Comparison of ENCODE assay signal across 14 cellular contexts in genomic region chr18:74459877-74460276, GRCh38. TPM values are rescaled to one million over a fixed set of nuclear protein-coding genes. Genes with fewer than 3 reads are reported as not detected.
DNase-seq lines count a peak whose midpoint lies in the region; ATAC-seq, FAIRE-seq and TF ChIP-seq lines count a peak whose summit lies in the region.
"Had no signal": no experiment of that assay in that cellular context is flagged by ENCODE, and none has a peak within 500 bp of the region (broad histone marks: within the 10 kb centered on the region; RNA-seq: fewer than 3 reads in every experiment).

No MANE protein-coding gene starts in this region.

- no peak; the same call in 1 of the 2 replicates for TF ChIP-seq CTCF in Panc1 (IDR thresholded peaks at IDR 0.05)
- peak; percentile 23 for TF ChIP-seq CTCF in fibroblast of mammary gland (conservative IDR thresholded peaks at IDR 0.05; ENCODE audit: control insufficient read depth, insufficient read depth, low read depth, low read length)

- FAIRE-seq in GM12892 (lab: Jason Lieb, UNC): no peak

- H3K4me3 ChIP-seq in Panc1 (ENCODE audit: low read depth in 2 of 2, low read length in 2 of 2): no peak overlapping the region
- no peak overlapping the region for H3K4me3 ChIP-seq in fibroblast of mammary gland (ENCODE audit: control insufficient read depth, low read depth, low read length)

- POLR2A ChIA-PET in Panc1 (lab: Charles Lee): interaction anchor here (1.2 kb wide), 1 partner anchor 36 kb away, joined by 3 read pairs; the partner anchor contains the start of gene CNDP2

- intact Hi-C loops in Panc1 (cut with micrococcal nuclease; ENCODE audit: unreplicated experiment): no loop called here

- no TSS peak for BruUV-seq in Panc1 (replicated peaks; lab: Mats Ljungman, UMichigan)

- H3K36me3 ChIP-seq in Panc1 (ENCODE audit: control insufficient read depth, insufficient read depth, low read length): no peaks in the 10 kb centered on the region

- ATAC-seq in Panc1: peak; percentile 53; the same call in 1 of the 2 replicates
- no peak for ATAC-seq in HG03442 (IDR thresholded peaks at IDR 0.05; ENCODE audit: unreplicated experiment)
- ATAC-seq: stimulated activated naive CD8-positive, alpha-beta T cell treated with anti-CD3 and anti-CD28 coated beads, Interleukin-15, Interleukin-2, amounts not matched to agents 100 U/mL and 50 U/mL, for 24 hours had no signal

- no peaks in the 10 kb centered on the region for H3K9me3 ChIP-seq in Panc1 (ENCODE audit: control insufficient read depth, insufficient read depth, low read depth, low read length)

- no peaks in the 10 kb centered on the region; the same call in 1 of the 2 replicates for H3K4me1 ChIP-seq in Panc1 (ENCODE audit: control insufficient read depth, insufficient read depth, low read length)

- DNase-seq in EH (ENCODE audit: low read depth): peak; percentile 7
- no peak for DNase-seq in Panc1 (ENCODE audit: low read depth, low spot score)
- DNase-seq in fibroblast of mammary gland (ENCODE audit: low read depth): no peak
- DNase-seq in pons (ENCODE audit: low spot score): peak; percentile 45
- DNase-seq in NCI-H524 (lab: John Stamatoyannopoulos, UW): no peak
- DNase-seq in GM12892 (ENCODE audit: insufficient read length): no peak
- DNase-seq in cerebellum (ENCODE audit: low spot score): no peak
- DNase-seq: activated CD4-positive, alpha-beta T cell treated with anti-CD3 and anti-CD28 coated beads, Interleukin-2, amount 50 U/mL, for 4 hours; activated naive CD4-positive, alpha-beta T cell treated with anti-CD3 and anti-CD28 coated beads for 36 hours; dermis blood vessel endothelial cell; naive B cell; NCI-H2171 treated with DMSO at 0.1 percent for 48 hours; stimulated activated naive CD8-positive, alpha-beta T cell treated with anti-CD3 and anti-CD28 coated beads, Interleukin-15, Interleukin-2, amounts not matched to agents 100 U/mL and 50 U/mL, for 24 hours had no signal

- CTCF ChIA-PET in Panc1 (lab: Charles Lee): interaction anchor here (0.6 to 1.2 kb wide), 4 partner anchors 11 to 97 kb away, joined by 3 to 4 read pairs (median 3); no protein-coding TSS in a partner anchor

- no peak for TF ChIP-seq POLR2A in GM12892 (IDR thresholded peaks at IDR 0.05; ENCODE audit: low read depth, low read length)

- in situ Hi-C loops in Panc1 (cut with HindIII; ENCODE audit: low pct_unique_long_range_greater_than_20kb, low sequenced_read_pairs): no loop called here

- H3K27ac ChIP-seq in Panc1 (ENCODE audit: low read length): no peak overlapping the region

- peaks cover 29% of the 10 kb centered on the region for H3K27me3 ChIP-seq in Panc1 (ENCODE audit: control insufficient read depth, insufficient read depth, low read length)

RNA-seq across cellular contexts. Expression of gene DIPK1C, which starts 2.8 kb away (rescaled TPM):
- total RNA-seq in Panc1 (2021; ENCODE audit: unreplicated experiment) (0.26 TPM), cerebellum (4.9 TPM)
- 0.86 TPM for polyA plus RNA-seq in Panc1 (2012; ENCODE audit: insufficient read length)
- not detected for polyA plus RNA-seq in GM12892 (2012; ENCODE audit: missing spikeins)
- total RNA-seq: activated naive CD4-positive, alpha-beta T cell treated with anti-CD3 and anti-CD28 coated beads for 36 hours; dermis blood vessel endothelial cell had no signal

RNA-seq across cellular contexts. Expression of gene CNDP2, which starts 36.3 kb away (rescaled TPM):
- total RNA-seq in Panc1 (2021; ENCODE audit: unreplicated experiment) (310 TPM), cerebellum (36.5 TPM)
- 250 TPM for polyA plus RNA-seq in Panc1 (2012; ENCODE audit: insufficient read length)
- polyA plus RNA-seq in GM12892 (2012; ENCODE audit: missing spikeins): 98.3 TPM

Comparison
In these comparisons a context has a peak if more than half of its experiments do, and no peak if none do; other contexts are left out.
1. DNase-seq: peak in EH (single experiment) and pons (single experiment); none in Panc1 (single experiment), fibroblast of mammary gland (single experiment), NCI-H524 (0 of 2), GM12892 (single experiment) and cerebellum (single experiment).